Comparison of ENCODE assay signal across 14 cellular contexts in the genomic region with DNA sequence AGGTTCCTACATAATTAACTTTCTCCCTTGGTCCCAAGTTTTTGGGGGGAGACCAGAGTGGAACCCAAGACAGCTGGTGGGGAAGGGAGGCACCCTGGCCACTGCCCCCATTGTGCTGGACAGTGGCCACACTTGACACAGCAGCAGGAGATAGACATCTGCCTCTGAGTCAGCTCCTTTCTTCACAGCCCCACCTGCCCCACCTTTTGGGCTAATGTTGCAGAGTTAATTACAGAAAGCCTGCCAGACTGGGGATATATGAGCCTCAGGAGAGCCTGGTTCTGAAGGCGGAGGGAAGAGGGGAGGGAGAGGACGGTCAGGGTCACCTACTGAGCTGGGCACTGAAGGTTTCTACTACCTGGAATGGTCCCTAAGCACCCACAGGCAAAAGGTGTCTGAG. TPM values are rescaled to one million over a fixed set of nuclear protein-coding genes. Genes with fewer than 3 reads are reported as not detected.
"Had no signal": no experiment of that assay in that cellular context is flagged by ENCODE, and none has a peak within 500 bp of the region (broad histone marks: within the 10 kb centered on the region; RNA-seq: fewer than 3 reads in every experiment).

No MANE protein-coding gene starts in this region.

- H3K4me1 ChIP-seq: heart right ventricle, left ventricle myocardium inferior, pancreas had no signal

- H3K27me3 ChIP-seq: ascending aorta, gastroesophageal sphincter, pancreas had no signal

- H3K9me3 ChIP-seq: ascending aorta, gastroesophageal sphincter, heart right ventricle, left ventricle myocardium inferior, mucosa of descending colon, pancreas had no signal

- ATAC-seq: activated T-helper 17 cell treated with anti-CD3 and anti-CD28 coated beads, Interleukin-2, amount 50 U/mL, for 72 hours; gastroesophageal sphincter; heart right ventricle; mucosa of descending colon; naive thymus-derived CD4-positive, alpha-beta T cell; pancreas; stimulated activated effector memory CD8-positive, alpha-beta T cell treated with anti-CD3 and anti-CD28 coated beads, Interleukin-12 subunit alpha, Interleukin-12 subunit beta, amount 100 ng/mL, for 72 hours had no signal

- H3K36me3 ChIP-seq: ascending aorta, gastroesophageal sphincter, heart right ventricle, left ventricle myocardium inferior, pancreas had no signal

- H3K27ac ChIP-seq: ascending aorta, epithelial cell of prostate, gastroesophageal sphincter, heart right ventricle, left ventricle myocardium inferior, pancreas had no signal

- H3K4me3 ChIP-seq: ascending aorta, gastroesophageal sphincter, heart right ventricle, left ventricle myocardium inferior, mucosa of descending colon, pancreas had no signal

- DNase-seq: activated CD4-positive, alpha-beta T cell treated with anti-CD3 and anti-CD28 coated beads, Interleukin-2, amount 10 ng/mL, durations not matched to agents 7 days and 5 days; activated naive CD4-positive, alpha-beta T cell treated with anti-CD3 and anti-CD28 coated beads, Interleukin-2, amount 10 ng/mL, durations not matched to agents 7 days and 5 days; effector memory CD4-positive, alpha-beta T cell; heart right ventricle; left ventricle myocardium inferior; mucosa of descending colon; naive thymus-derived CD4-positive, alpha-beta T cell; pancreas; T-helper 9 cell had no signal

RNA-seq across cellular contexts. Expression of a gene that starts 50.6 kb away (rescaled TPM):
- total RNA-seq: activated CD4-positive, alpha-beta T cell treated with anti-CD3 and anti-CD28 coated beads, Interleukin-2, amount 10 ng/mL, durations not matched to agents 7 days and 5 days; activated T-helper 17 cell treated with anti-CD3 and anti-CD28 coated beads, Interleukin-2, amount 50 U/mL, for 72 hours had no signal
